1 cellular context compared by ENCODE assay signal in the genomic region with DNA sequence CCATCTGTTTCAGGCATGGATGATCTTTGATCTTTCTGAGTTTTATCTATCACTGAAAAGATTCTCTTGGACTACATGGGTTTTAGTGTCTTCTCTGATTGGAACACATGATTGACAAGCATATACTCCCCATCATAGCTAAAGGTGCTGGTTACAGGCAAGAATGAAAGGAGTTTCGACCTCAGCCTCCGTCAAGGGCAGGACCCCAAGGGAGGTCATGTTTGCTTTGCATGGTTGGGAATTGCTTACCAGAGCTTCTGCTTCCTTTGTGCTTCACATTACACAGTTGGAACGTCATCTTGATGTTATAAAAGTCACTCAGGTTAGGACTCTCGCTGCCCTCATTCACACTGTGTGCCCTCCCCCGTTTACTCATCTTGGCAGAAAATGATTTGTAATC.
TF ChIP-seq lines count a peak whose summit lies in the region.

No MANE protein-coding gene starts in this region.

TF ChIP-seq in HepG2, 621 proteins besides CTCF, POLR2A, EP300 and RAD21 (continued from another document and continues in another):
- no peak for TF ChIP-seq ZNF407 (CRISPR knock-in tag; IDR thresholded peaks at IDR 0.05; ENCODE audit: not compliant biosample characterization)
- TF ChIP-seq, protein P1, sequence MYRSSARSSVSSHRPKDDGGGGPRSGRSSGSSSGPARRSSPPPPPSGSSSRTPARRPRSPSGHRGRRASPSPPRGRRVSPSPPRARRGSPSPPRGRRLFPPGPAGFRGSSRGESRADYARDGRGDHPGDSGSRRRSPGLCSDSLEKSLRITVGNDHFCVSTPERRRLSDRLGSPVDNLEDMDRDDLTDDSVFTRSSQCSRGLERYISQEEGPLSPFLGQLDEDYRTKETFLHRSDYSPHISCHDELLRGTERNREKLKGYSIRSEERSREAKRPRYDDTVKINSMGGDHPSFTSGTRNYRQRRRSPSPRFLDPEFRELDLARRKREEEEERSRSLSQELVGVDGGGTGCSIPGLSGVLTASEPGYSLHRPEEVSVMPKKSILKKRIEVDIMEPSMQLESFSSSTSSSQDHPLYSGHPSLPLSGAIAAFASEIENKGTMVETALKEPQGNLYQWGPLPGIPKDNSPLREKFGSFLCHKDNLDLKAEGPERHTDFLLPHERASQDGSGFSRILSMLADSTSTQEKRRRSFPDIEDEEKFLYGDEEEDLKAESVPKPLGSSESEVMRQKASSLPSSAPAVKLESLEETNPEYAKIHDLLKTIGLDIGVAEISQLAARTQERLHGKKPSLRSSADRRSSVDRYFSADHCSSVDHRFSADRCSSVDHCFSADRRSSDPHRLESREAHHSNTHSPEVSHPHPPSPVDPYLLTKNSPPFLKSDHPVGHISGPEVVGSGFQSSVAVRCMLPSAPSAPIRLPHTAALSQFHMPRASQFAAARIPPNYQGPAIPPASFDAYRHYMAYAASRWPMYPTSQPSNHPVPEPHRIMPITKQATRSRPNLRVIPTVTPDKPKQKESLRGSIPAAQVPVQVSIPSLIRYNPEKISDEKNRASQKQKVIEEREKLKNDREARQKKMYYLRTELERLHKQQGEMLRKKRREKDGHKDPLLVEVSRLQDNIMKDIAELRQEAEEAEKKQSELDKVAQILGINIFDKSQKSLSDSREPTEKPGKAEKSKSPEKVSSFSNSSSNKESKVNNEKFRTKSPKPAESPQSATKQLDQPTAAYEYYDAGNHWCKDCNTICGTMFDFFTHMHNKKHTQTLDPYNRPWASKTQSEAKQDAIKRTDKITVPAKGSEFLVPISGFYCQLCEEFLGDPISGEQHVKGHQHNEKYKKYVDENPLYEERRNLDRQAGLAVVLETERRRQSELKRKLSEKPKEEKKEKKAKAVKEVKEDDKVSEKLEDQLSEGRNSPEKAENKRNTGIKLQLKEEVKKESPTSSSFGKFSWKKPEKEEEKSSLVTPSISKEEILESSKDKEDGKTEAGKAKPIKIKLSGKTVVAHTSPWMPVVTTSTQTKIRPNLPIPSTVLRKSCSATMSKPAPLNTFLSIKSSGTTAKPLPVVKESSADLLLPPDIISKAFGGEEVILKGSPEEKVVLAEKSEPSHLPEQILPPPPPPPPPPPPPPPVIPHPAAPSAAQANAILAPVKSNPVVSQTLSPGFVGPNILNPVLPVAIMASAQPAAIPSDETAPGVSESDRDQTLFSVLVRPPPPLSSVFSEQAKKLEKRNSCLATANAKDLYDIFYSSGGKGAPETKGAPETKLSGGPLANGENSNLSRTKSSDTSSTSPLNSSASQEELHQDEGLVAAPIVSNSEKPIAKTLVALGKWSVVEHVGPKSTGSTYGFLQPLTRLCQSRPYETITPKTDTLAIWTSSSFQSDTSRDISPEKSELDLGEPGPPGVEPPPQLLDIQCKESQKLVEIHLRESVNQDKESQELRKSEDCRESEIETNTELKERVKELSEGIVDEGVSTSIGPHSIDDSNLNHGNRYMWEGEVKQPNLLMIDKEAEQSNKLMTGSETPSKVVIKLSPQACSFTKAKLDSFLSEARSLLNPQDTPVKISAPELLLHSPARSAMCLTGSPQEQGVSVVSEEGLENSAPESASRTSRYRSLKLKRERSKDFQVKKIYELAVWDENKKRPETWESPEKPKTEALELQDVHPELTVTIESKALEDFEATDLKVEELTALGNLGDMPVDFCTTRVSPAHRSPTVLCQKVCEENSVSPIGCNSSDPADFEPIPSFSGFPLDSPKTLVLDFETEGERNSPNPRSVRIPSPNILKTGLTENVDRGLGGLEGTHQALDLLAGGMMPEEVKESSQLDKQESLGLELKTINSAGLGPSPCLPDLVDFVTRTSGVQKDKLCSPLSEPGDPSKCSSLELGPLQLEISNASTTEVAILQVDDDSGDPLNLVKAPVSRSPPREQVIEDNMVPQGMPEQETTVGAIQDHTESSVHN (CRISPR knock-in tag; IDR thresholded peaks at IDR 0.05): no peak
- no peak for TF ChIP-seq ZBTB14 (CRISPR knock-in tag; IDR thresholded peaks at IDR 0.05)
- peak; percentile 22 for TF ChIP-seq ASH2L (IDR thresholded peaks at IDR 0.05; ENCODE audit: insufficient read length, low read depth, low read length)
- no peak for TF ChIP-seq ZNF510 (CRISPR knock-in tag; IDR thresholded peaks at IDR 0.05; ENCODE audit: low read depth)
- TF ChIP-seq ZHX1 (CRISPR knock-in tag; IDR thresholded peaks at IDR 0.05; ENCODE audit: low read depth): no peak
- TF ChIP-seq ZNF143 (CRISPR knock-in tag; IDR thresholded peaks at IDR 0.05): no peak
- TF ChIP-seq E2F1 (CRISPR knock-in tag; IDR thresholded peaks at IDR 0.05): no peak
- TF ChIP-seq JUN (CRISPR knock-in tag; IDR thresholded peaks at IDR 0.05): no peak
- no peak for TF ChIP-seq AKNA (CRISPR knock-in tag; IDR thresholded peaks at IDR 0.05; ENCODE audit: borderline replicate concordance)
